Comparison of ENCODE assay signal across 14 cellular contexts in genomic region chr17:83073389-83074063, GRCh38. TPM values are rescaled to one million over a fixed set of nuclear protein-coding genes. Genes with fewer than 3 reads are reported as not detected.
DNase-seq lines count a peak whose midpoint lies in the region; ATAC-seq and TF ChIP-seq lines count a peak whose summit lies in the region.
"Had no signal": no experiment of that assay in that cellular context is flagged by ENCODE, and none has a peak within 500 bp of the region (broad histone marks: within the 10 kb centered on the region; RNA-seq: fewer than 3 reads in every experiment).

No MANE protein-coding gene starts in this region.

- H3K9me2 ChIP-seq in PC-9 (ENCODE audit: insufficient read depth): no peaks in the 10 kb centered on the region

- ATAC-seq in omental fat pad (ENCODE audit: low FRiP score): peak; percentile 90

- peaks cover 4% of the 10 kb centered on the region; the same call in 1 of the 2 replicates for H3K27me3 ChIP-seq in PC-9 (ENCODE audit: insufficient read depth, low read depth)
- H3K27me3 ChIP-seq in esophagus squamous epithelium: peaks cover 0 to 32% (median 0%) of the 10 kb centered on the region in 4 donors
- H3K27me3 ChIP-seq: MG63 had no signal

- H3K27me3 Mint-ChIP-seq in nephron progenitor cell (ENCODE audit: low read depth, poor library complexity): peaks cover 38% of the 10 kb centered on the region

- peak overlapping the region; percentile 58 for H3K4me2 ChIP-seq in PC-9

- no peaks in the 10 kb centered on the region for H3K36me3 Mint-ChIP-seq in nephron progenitor cell (ENCODE audit: low read depth)

- peak; percentile 60 for DNase-seq in ELR (ENCODE audit: low read depth)
- peak; percentile 56 to 88 for DNase-seq in PC-9
- no peak for DNase-seq in esophagus squamous epithelium (lab: John Stamatoyannopoulos, UW)
- DNase-seq in omental fat pad (ENCODE audit: low spot score): no peak
- no peak for DNase-seq in COLO668 (lab: John Stamatoyannopoulos, UW; ENCODE audit: unreplicated experiment)
- DNase-seq in anterior cingulate cortex (lab: John Stamatoyannopoulos, UW): no peak
- DNase-seq in SHP77 treated with DMSO at 0.1 percent for 48 hours (lab: John Stamatoyannopoulos, UW): no peak
- DNase-seq in nephron progenitor cell: no peak
- DNase-seq: MG63; stimulated activated CD4-positive, alpha-beta T cell treated with anti-CD3 and anti-CD28 coated beads, Interleukin-4, amount 100 ng/mL, for 4 hours had no signal

- POLR2A ChIA-PET in PC-9 (lab: Charles Lee; ENCODE audit: unreplicated experiment): interaction anchor here (0.5 to 0.6 kb wide), 2 partner anchors 119 to 235 kb away, joined by 4 to 5 read pairs; no protein-coding TSS in a partner anchor

- H4K20me1 ChIP-seq in PC-9 (ENCODE audit: insufficient read depth): no peaks in the 10 kb centered on the region

- no peaks in the 10 kb centered on the region for H3K9me3 ChIP-seq in PC-9 (ENCODE audit: insufficient read depth, low read depth)
- no peaks in the 10 kb centered on the region for H3K9me3 ChIP-seq in esophagus squamous epithelium
- H3K9me3 ChIP-seq: esophagus muscularis mucosa, MG63, thoracic aorta had no signal

- TF ChIP-seq CTCF in PC-9 (conservative IDR thresholded peaks at IDR 0.05): no peak
- no peak for TF ChIP-seq CTCF in esophagus squamous epithelium (IDR thresholded peaks at IDR 0.05)
- no peak for TF ChIP-seq CTCF in omental fat pad (IDR thresholded peaks at IDR 0.05)
- TF ChIP-seq CTCF in nephron progenitor cell (IDR thresholded peaks at IDR 0.05): no peak

- 10% methylated on average over 2 of the region's 32 CpGs; no CpG with 5 or more reads in 1 of the 2 donors for WGBS in esophagus squamous epithelium, 2 donors

- no peaks in the 10 kb centered on the region for H3K79me2 ChIP-seq in PC-9 (ENCODE audit: low read depth)
- H3K79me2 ChIP-seq: parathyroid adenoma had no signal

- no peak overlapping the region for H3K4me3 Mint-ChIP-seq in nephron progenitor cell
- H3K4me3 Mint-ChIP-seq: T-helper 1 cell treated with Interleukin-12 subunit alpha and Interleukin-12 subunit beta and Interleukin-4 antibody, amounts not matched to agents 30 μg/mL and 1 μg/mL, for 36 hours had no signal

- H3K27ac ChIP-seq in PC-9: no peak overlapping the region
- H3K27ac ChIP-seq in esophagus squamous epithelium: peak overlapping the region; percentile 17 to 78 (median 47)
- H3K27ac ChIP-seq: esophagus muscularis mucosa, parathyroid adenoma, thoracic aorta had no signal

- H3F3A ChIP-seq in PC-9 (ENCODE audit: insufficient read depth, low read depth): no peaks in the 10 kb centered on the region

- no peaks in the 10 kb centered on the region for H3K36me3 ChIP-seq in PC-9 (ENCODE audit: low read depth)
- no peaks in the 10 kb centered on the region for H3K36me3 ChIP-seq in esophagus squamous epithelium
- H3K36me3 ChIP-seq: esophagus muscularis mucosa, MG63, thoracic aorta had no signal

- peaks cover 39% of the 10 kb centered on the region for H3K4me1 Mint-ChIP-seq in nephron progenitor cell

- H3K27ac Mint-ChIP-seq in nephron progenitor cell: no peak overlapping the region
- H3K27ac Mint-ChIP-seq: T-helper 1 cell treated with Interleukin-12 subunit alpha and Interleukin-12 subunit beta and Interleukin-4 antibody, amounts not matched to agents 30 μg/mL and 1 μg/mL, for 36 hours had no signal

- intact Hi-C loops in PC-9 (cut with micrococcal nuclease; ENCODE audit: unreplicated experiment): no loop called here
- intact Hi-C loops in esophagus squamous epithelium (cut with DNase I): no loop called here

- peak overlapping the region; percentile 31; the same call in 1 of the 2 replicates for H3K4me3 ChIP-seq in PC-9
- H3K4me3 ChIP-seq in esophagus squamous epithelium: no peak overlapping the region
- H3K4me3 ChIP-seq: esophagus muscularis mucosa, MG63, thoracic aorta had no signal

- CTCF ChIA-PET in PC-9 (lab: Charles Lee): interaction anchor here (0.6 to 0.7 kb wide), 3 partner anchors 126 to 201 kb away, joined by 3 to 5 read pairs (median 4); no protein-coding TSS in a partner anchor

- no peaks in the 10 kb centered on the region for H3K9me3 Mint-ChIP-seq in nephron progenitor cell
- H3K9me3 Mint-ChIP-seq: T-helper 1 cell treated with Interleukin-12 subunit alpha and Interleukin-12 subunit beta and Interleukin-4 antibody, amounts not matched to agents 30 μg/mL and 1 μg/mL, for 36 hours had no signal

- TF ChIP-seq POLR2A in esophagus squamous epithelium (IDR thresholded peaks at IDR 0.05): no peak

- no TSS peak for BruUV-seq in PC-9 (replicated peaks; lab: Mats Ljungman, UMichigan)

- H2AFZ ChIP-seq in PC-9: no peak overlapping the region
- H2AFZ ChIP-seq: parathyroid adenoma had no signal

- H3K4me1 ChIP-seq in PC-9 (replicated peaks; ENCODE audit: insufficient read depth) (0 out of 2 replicates have a peak, but pooled peaks cover 10% of the 10 kb centered on the region), esophagus squamous epithelium (peaks cover 18 to 52% (median 20%) of the 10 kb centered on the region in 3 donors)

RNA-seq across cellular contexts. Expression of gene METRNL, which starts 5.9 kb away (rescaled TPM):
- total RNA-seq in PC-9 (2021): 44.6 and 61.7 TPM in 2 replicates
- total RNA-seq in esophagus squamous epithelium: 100 to 1,000 TPM in 1 of 4 donors, 10 to 100 TPM in 3; 80.3 to 137 (median 87.7) TPM
- total RNA-seq in omental fat pad: 100 to 1,000 TPM in 2 of 4 donors, 10 to 100 TPM in 2; 68.4 to 271 (median 99.9) TPM

Comparison
In these comparisons a context has a peak if more than half of its experiments do, and no peak if none do; other contexts are left out.
1. DNase-seq: peak in ELR (single experiment) and PC-9 (2 of 2); none in esophagus squamous epithelium (single experiment), omental fat pad (single experiment), COLO668 (single experiment), anterior cingulate cortex (0 of 58), SHP77 treated with DMSO at 0.1 percent for 48 hours (single experiment) and nephron progenitor cell (single experiment).